ENCODE assay signal across 1 cellular context in genomic region chr14:102922490-102923200, GRCh38.
TF ChIP-seq lines count a peak whose summit lies in the region.

Gene AMN (plus strand): TSS chr14:102922663. CDS start chr14:102922689, 26 bp downstream.

TF ChIP-seq in HepG2, 621 proteins besides CTCF, POLR2A, EP300 and RAD21 (continued from another document and continues in another):
- no peak for TF ChIP-seq GMEB2 (CRISPR knock-in tag; IDR thresholded peaks at IDR 0.05; ENCODE audit: low read depth)
- TF ChIP-seq ARNTL (CRISPR knock-in tag; IDR thresholded peaks at IDR 0.05): peak; percentile 93
- TF ChIP-seq NAIF1 (CRISPR knock-in tag; IDR thresholded peaks at IDR 0.05; ENCODE audit: borderline replicate concordance): 0 out of 2 replicates have a peak, but pooled peaks have one; percentile 42
- TF ChIP-seq PPARG (CRISPR knock-in tag; conservative IDR thresholded peaks at IDR 0.05): peak; percentile 69; the same call in 1 of the 2 replicates
- no peak for TF ChIP-seq ZNF513 (CRISPR knock-in tag; conservative IDR thresholded peaks at IDR 0.05)
- peak; percentile 53 for TF ChIP-seq REPIN1 (CRISPR knock-in tag; IDR thresholded peaks at IDR 0.05; ENCODE audit: borderline replicate concordance, low read depth)
- TF ChIP-seq PHF8 (CRISPR knock-in tag; IDR thresholded peaks at IDR 0.05): peak; percentile 99
- TF ChIP-seq ZNF878 (CRISPR knock-in tag; IDR thresholded peaks at IDR 0.05): no peak
- peak; percentile 8; the same call in 1 of the 2 replicates for TF ChIP-seq FOXO1 (CRISPR knock-in tag; IDR thresholded peaks at IDR 0.05)
- no peak for TF ChIP-seq PLRG1 (conservative IDR thresholded peaks at IDR 0.05)
- TF ChIP-seq ELF4 (CRISPR knock-in tag; IDR thresholded peaks at IDR 0.05; ENCODE audit: borderline replicate concordance): peak; percentile 76; the same call in 1 of the 2 replicates
- TF ChIP-seq GLI4 (CRISPR knock-in tag; IDR thresholded peaks at IDR 0.05; ENCODE audit: borderline replicate concordance): 0 out of 2 replicates have a peak, but pooled peaks have one; percentile 59
- TF ChIP-seq CEBPG (CRISPR knock-in tag; IDR thresholded peaks at IDR 0.05): peak; percentile 24; the same call in 1 of the 2 replicates
- no peak for TF ChIP-seq NKX3-1 (CRISPR knock-in tag; IDR thresholded peaks at IDR 0.05)
- TF ChIP-seq ZNF33A (CRISPR knock-in tag; IDR thresholded peaks at IDR 0.05; ENCODE audit: borderline replicate concordance): no peak
- TF ChIP-seq ZNF557 (CRISPR knock-in tag; IDR thresholded peaks at IDR 0.05): no peak
- TF ChIP-seq ZNF605 (CRISPR knock-in tag; IDR thresholded peaks at IDR 0.05): peak; percentile 58; the same call in 1 of the 2 replicates
- TF ChIP-seq ZNF207 (IDR thresholded peaks at IDR 0.05; ENCODE audit: borderline replicate concordance): no peak
- no peak for TF ChIP-seq TBL1XR1 (IDR thresholded peaks at IDR 0.05; ENCODE audit: borderline replicate concordance, low read length, partially characterized antibody)
- peak; percentile 72; the same call in 1 of the 2 replicates for TF ChIP-seq MAF1 (CRISPR knock-in tag; IDR thresholded peaks at IDR 0.05; ENCODE audit: borderline replicate concordance)
- TF ChIP-seq SIX4 (CRISPR knock-in tag; IDR thresholded peaks at IDR 0.05): no peak
- no peak for TF ChIP-seq PAWR (CRISPR knock-in tag; IDR thresholded peaks at IDR 0.05; ENCODE audit: borderline replicate concordance)
- peak; percentile 86 for TF ChIP-seq ZFP1 (CRISPR knock-in tag; IDR thresholded peaks at IDR 0.05)
- peak; percentile 77; the same call in 1 of the 2 replicates for TF ChIP-seq TOPORS (CRISPR knock-in tag; IDR thresholded peaks at IDR 0.05)
- no peak; the same call in 1 of the 2 replicates for TF ChIP-seq TFDP1 (CRISPR knock-in tag; IDR thresholded peaks at IDR 0.05; ENCODE audit: borderline replicate concordance)
- TF ChIP-seq ZNF282 (IDR thresholded peaks at IDR 0.05; ENCODE audit: partially characterized antibody): no peak
- TF ChIP-seq KDM1A (CRISPR knock-in tag; IDR thresholded peaks at IDR 0.05): no peak
- TF ChIP-seq ZNF362 (CRISPR knock-in tag; IDR thresholded peaks at IDR 0.05; ENCODE audit: borderline replicate concordance): no peak; the same call in 1 of the 2 replicates
- TF ChIP-seq ZNF431 (CRISPR knock-in tag; IDR thresholded peaks at IDR 0.05; ENCODE audit: borderline replicate concordance, low read depth): peak; percentile 49; the same call in 1 of the 2 replicates
- peak; percentile 75; the same call in 1 of the 2 replicates for TF ChIP-seq PHF21A (CRISPR knock-in tag; IDR thresholded peaks at IDR 0.05)
- TF ChIP-seq HNRNPL (IDR thresholded peaks at IDR 0.05; ENCODE audit: low read depth, low read length): no peak; the same call in 1 of the 2 replicates
- TF ChIP-seq ZFP41 (CRISPR knock-in tag; IDR thresholded peaks at IDR 0.05; ENCODE audit: borderline replicate concordance): peak; percentile 73; the same call in 1 of the 2 replicates
- no peak; the same call in 1 of the 2 replicates for TF ChIP-seq ZNF782 (CRISPR knock-in tag; IDR thresholded peaks at IDR 0.05; ENCODE audit: borderline replicate concordance)
- peak; percentile 79 for TF ChIP-seq ZBTB7B (CRISPR knock-in tag; IDR thresholded peaks at IDR 0.05)
- no peak for TF ChIP-seq ZBTB20 (CRISPR knock-in tag; IDR thresholded peaks at IDR 0.05; ENCODE audit: borderline replicate concordance, low read depth)
- peak; percentile 65; the same call in 1 of the 2 replicates for TF ChIP-seq MEIS2 (CRISPR knock-in tag; IDR thresholded peaks at IDR 0.05)
- TF ChIP-seq E2F5 (CRISPR knock-in tag; conservative IDR thresholded peaks at IDR 0.05): peak; percentile 47
- TF ChIP-seq PHB2 (IDR thresholded peaks at IDR 0.05; ENCODE audit: partially characterized antibody): no peak
- TF ChIP-seq ZFAT (CRISPR knock-in tag; conservative IDR thresholded peaks at IDR 0.05): 0 out of 2 replicates have a peak, but pooled peaks have one; percentile 40
- no peak for TF ChIP-seq HMGA1 (CRISPR knock-in tag; conservative IDR thresholded peaks at IDR 0.05)
- peak; percentile 92 for TF ChIP-seq ZMYM3 (CRISPR knock-in tag; IDR thresholded peaks at IDR 0.05)
- TF ChIP-seq KLF13 (CRISPR knock-in tag; IDR thresholded peaks at IDR 0.05): peak; percentile 7; the same call in 1 of the 2 replicates
- no peak for TF ChIP-seq BRCA1 (CRISPR knock-in tag; IDR thresholded peaks at IDR 0.05)
- TF ChIP-seq EED (CRISPR knock-in tag; IDR thresholded peaks at IDR 0.05): no peak; the same call in 1 of the 2 replicates
- peak; percentile 59; the same call in 1 of the 2 replicates for TF ChIP-seq ZIK1 (CRISPR knock-in tag; IDR thresholded peaks at IDR 0.05; ENCODE audit: borderline replicate concordance, low read depth)
- TF ChIP-seq RORA (CRISPR knock-in tag; IDR thresholded peaks at IDR 0.05): no peak
- TF ChIP-seq TEAD3 (CRISPR knock-in tag; optimal IDR thresholded peaks at IDR 0.05; ENCODE audit: borderline replicate concordance): no peak
- TF ChIP-seq NCOA1 (CRISPR knock-in tag; IDR thresholded peaks at IDR 0.05): no peak
- no peak for TF ChIP-seq SMYD3 (CRISPR knock-in tag; IDR thresholded peaks at IDR 0.05)
- TF ChIP-seq CSRNP1 (CRISPR knock-in tag; IDR thresholded peaks at IDR 0.05): no peak
- TF ChIP-seq ZNF839 (CRISPR knock-in tag; IDR thresholded peaks at IDR 0.05; ENCODE audit: borderline replicate concordance): no peak
- peak; percentile 68; the same call in 1 of the 2 replicates for TF ChIP-seq ISL2 (CRISPR knock-in tag; IDR thresholded peaks at IDR 0.05)
- TF ChIP-seq DZIP1 (CRISPR knock-in tag; IDR thresholded peaks at IDR 0.05): no peak
- TF ChIP-seq ZNF17 (CRISPR knock-in tag; IDR thresholded peaks at IDR 0.05): no peak
- TF ChIP-seq ZNF580 (CRISPR knock-in tag; IDR thresholded peaks at IDR 0.05; ENCODE audit: borderline replicate concordance, low read depth): peak; percentile 83; the same call in 1 of the 2 replicates
- peak; percentile 89 for TF ChIP-seq PAXIP1 (CRISPR knock-in tag; conservative IDR thresholded peaks at IDR 0.05)
- TF ChIP-seq EHMT2 (IDR thresholded peaks at IDR 0.05; ENCODE audit: borderline replicate concordance, low read depth, low read length): no peak
- TF ChIP-seq MED8 (CRISPR knock-in tag; IDR thresholded peaks at IDR 0.05; ENCODE audit: insufficient replicate concordance): peak; percentile 85
- peak; percentile 86; the same call in 1 of the 2 replicates for TF ChIP-seq KAT7 (CRISPR knock-in tag; IDR thresholded peaks at IDR 0.05; ENCODE audit: borderline replicate concordance)
- TF ChIP-seq REXO4 (CRISPR knock-in tag; IDR thresholded peaks at IDR 0.05; ENCODE audit: borderline replicate concordance): no peak
- TF ChIP-seq ZNF674 (CRISPR knock-in tag; IDR thresholded peaks at IDR 0.05; ENCODE audit: low read depth): no peak
